Comparison of ENCODE assay signal across 19 cellular contexts in the genomic region with DNA sequence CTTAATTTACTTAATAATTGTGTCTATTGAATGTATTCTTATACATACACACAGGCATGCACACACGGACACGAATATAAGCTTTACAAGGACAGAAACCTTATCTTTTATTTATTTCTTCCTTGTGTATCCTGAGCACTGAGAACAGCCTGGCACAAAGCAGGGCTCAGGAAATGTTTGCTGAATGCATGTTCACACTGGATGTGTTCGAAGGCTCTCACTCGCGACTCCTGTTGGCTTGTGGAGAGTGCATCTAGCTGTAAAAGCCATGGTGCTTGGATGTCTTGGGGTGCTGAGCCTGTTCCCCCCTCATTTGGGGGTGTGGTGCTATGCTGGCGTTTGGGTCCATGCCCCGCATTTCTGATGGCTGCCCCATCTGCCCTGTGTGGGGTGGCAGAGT.
DNase-seq lines count a peak whose midpoint lies in the region; FAIRE-seq and TF ChIP-seq lines count a peak whose summit lies in the region.
"Had no signal": no experiment of that assay in that cellular context is flagged by ENCODE, and none has a peak within 500 bp of the region (broad histone marks: within the 10 kb centered on the region; RNA-seq: fewer than 3 reads in every experiment).

No MANE protein-coding gene starts in this region.

- H2AFZ ChIP-seq in H1 (ENCODE audit: low read length): no peak overlapping the region

- peaks cover 62 to 84% (median 74%) of the 10 kb centered on the region in 10 experiments for H3K4me1 ChIP-seq in BLaER1 treated with 17β-estradiol and CSF1 and Interleukin-3, amounts not matched to agents 10 nM and 100 nM
- H3K4me1 ChIP-seq in H1 (replicated peaks in 1 of 4; ENCODE audit: control insufficient read depth in 3 of 4, insufficient read depth in 4 of 4, low read length in 3 of 4): peaks cover 16 to 55% (median 34%) of the 10 kb centered on the region in 4 experiments
- peaks cover 59 to 93% (median 86%) of the 10 kb centered on the region in 4 donors for H3K4me1 ChIP-seq in stomach

- H3K14ac ChIP-seq in H1 (ENCODE audit: insufficient read length): no peak overlapping the region

- FAIRE-seq in H1 (lab: Jason Lieb, UNC): no peak
- FAIRE-seq: D721Med, K562 had no signal

- H3K27me3 ChIP-seq in BLaER1 treated with 17β-estradiol and CSF1 and Interleukin-3, amounts not matched to agents 10 nM and 100 nM: no peaks in the 10 kb centered on the region
- H3K27me3 ChIP-seq in H1 (replicated peaks in 1 of 4; ENCODE audit: control insufficient read depth in 3 of 4, extremely low read depth in 1 of 4, insufficient read depth in 3 of 4, low read length in 3 of 4): no peaks in the 10 kb centered on the region
- H3K27me3 ChIP-seq in stomach: no peaks in the 10 kb centered on the region
- H3K27me3 ChIP-seq: BLaER1, SJSA1 had no signal

- no peak overlapping the region for H3K4ac ChIP-seq in H1 (replicated peaks; ENCODE audit: insufficient read length, low read depth, low read length)

- no peak overlapping the region for H4K5ac ChIP-seq in H1 (ENCODE audit: insufficient read length, low read depth, low read length)

- no peak overlapping the region for H2BK120ac ChIP-seq in H1 (replicated peaks; ENCODE audit: low read depth, low read length)

- H3K79me2 ChIP-seq in H1 (ENCODE audit: control insufficient read depth in 1 of 2, insufficient read depth in 2 of 2, low read length in 2 of 2): peaks cover 7 to 83% of the 10 kb centered on the region in 2 experiments; a peak in 3 of 4 replicates

- H3K9ac ChIP-seq in BLaER1 treated with 17β-estradiol and CSF1 and Interleukin-3, amounts not matched to agents 10 nM and 100 nM: no peak overlapping the region
- no peak overlapping the region for H3K9ac ChIP-seq in H1 (replicated peaks in 1 of 4; ENCODE audit: extremely low read depth in 1 of 4, low read depth in 3 of 4, low read length in 3 of 4)
- H3K9ac ChIP-seq: BLaER1 had no signal

- peaks cover 29% of the 10 kb centered on the region for H3K79me1 ChIP-seq in H1 (ENCODE audit: low read depth, low read length)

- no peak overlapping the region for H4K91ac ChIP-seq in H1 (replicated peaks; ENCODE audit: insufficient read length, low read length)

- H3K36me3 ChIP-seq in BLaER1 treated with 17β-estradiol and CSF1 and Interleukin-3, amounts not matched to agents 10 nM and 100 nM: peaks cover 0 to 17% (median 9%) of the 10 kb centered on the region in 11 experiments; a peak in 7 of 22 replicates
- H3K36me3 ChIP-seq in H1 (ENCODE audit: control insufficient read depth in 2 of 4, insufficient read depth in 4 of 4, low read length in 3 of 4): no peaks in the 10 kb centered on the region
- no peaks in the 10 kb centered on the region for H3K36me3 ChIP-seq in stomach
- H3K36me3 ChIP-seq: SJSA1 had no signal

- H3K4me3 ChIP-seq in BLaER1 treated with 17β-estradiol and CSF1 and Interleukin-3, amounts not matched to agents 10 nM and 100 nM: no peak overlapping the region
- H3K4me3 ChIP-seq in LNCaP clone FGC (ENCODE audit: low read depth, low read length): peak overlapping the region; percentile 21; the same call in 1 of the 2 replicates
- no peak overlapping the region for H3K4me3 ChIP-seq in H1 (ENCODE audit: extremely low read depth in 1 of 4, insufficient read depth in 2 of 4, low read depth in 3 of 4, low read length in 4 of 4)
- no peak overlapping the region for H3K4me3 ChIP-seq in stomach
- H3K4me3 ChIP-seq: BLaER1, K562, SJSA1 had no signal

- TF ChIP-seq EP300 in H1 (IDR thresholded peaks at IDR 0.05; ENCODE audit: borderline replicate concordance in 1 of 2, low read depth in 2 of 2, low read length in 2 of 2): no peak
- TF ChIP-seq EP300 in stomach (IDR thresholded peaks at IDR 0.05): no peak

- H2BK12ac ChIP-seq in H1 (ENCODE audit: low read depth, low read length): peak overlapping the region; percentile 56; the same call in 1 of the 2 replicates

- H2BK20ac ChIP-seq in H1 (ENCODE audit: low read length): peak overlapping the region; percentile 63; the same call in 1 of the 2 replicates

- H2BK5ac ChIP-seq in H1 (ENCODE audit: low read depth, low read length): no peak overlapping the region

- H3K9me3 ChIP-seq in BLaER1 treated with 17β-estradiol and CSF1 and Interleukin-3, amounts not matched to agents 10 nM and 100 nM (replicated peaks in 1 of 11): no peaks in the 10 kb centered on the region
- H3K9me3 ChIP-seq in H1 (ENCODE audit: insufficient read depth in 2 of 2, low read depth in 1 of 2, low read length in 1 of 2): no peaks in the 10 kb centered on the region
- H3K9me3 ChIP-seq in stomach: no peaks in the 10 kb centered on the region
- H3K9me3 ChIP-seq: BLaER1, SJSA1 had no signal

- no peak overlapping the region for H3K56ac ChIP-seq in H1 (replicated peaks; ENCODE audit: insufficient read length, low read depth, low read length)

- TF ChIP-seq POLR2A in H1 (IDR thresholded peaks at IDR 0.05; ENCODE audit: control extremely low read depth in 1 of 2, low read depth in 2 of 2, low read length in 2 of 2): no peak
- TF ChIP-seq POLR2A in stomach (IDR thresholded peaks at IDR 0.05): no peak

- no peaks in the 10 kb centered on the region for H3K23me2 ChIP-seq in H1 (ENCODE audit: low read depth, low read length)

- H3K4me2 ChIP-seq in BLaER1 treated with 17β-estradiol and CSF1 and Interleukin-3, amounts not matched to agents 10 nM and 100 nM: peak overlapping the region in 6 of 11 experiments; percentile 3 to 88 (median 55); a peak in 3 of 22 replicates
- peak overlapping the region; percentile 6 to 42; a peak in 1 of 4 replicates for H3K4me2 ChIP-seq in H1 (ENCODE audit: insufficient read depth in 1 of 2, low read depth in 2 of 2, low read length in 2 of 2)
- H3K4me2 ChIP-seq: BLaER1 had no signal

- POLR2A ChIA-PET in H1 (lab: Charles Lee; ENCODE audit: partially characterized antibody): interaction anchor here (0.7 to 1.4 kb wide), 2 partner anchors 9 to 11 kb away, joined by 3 read pairs; no protein-coding TSS in a partner anchor

- TF ChIP-seq CTCF in LNCaP clone FGC (IDR thresholded peaks at IDR 0.05; ENCODE audit: control insufficient read depth, extremely low read depth, insufficient read depth) (peak; percentile 32; the same call in 1 of the 2 replicates), H1 (IDR thresholded peaks at IDR 0.05; ENCODE audit: control extremely low read depth in 1 of 3, insufficient read depth in 1 of 3, low read depth in 1 of 3, low read length in 3 of 3) (no peak), stomach (IDR thresholded peaks at IDR 0.05) (peak in 1 of 7 experiments; percentile 8), GM10266 (IDR thresholded peaks at IDR 0.05; ENCODE audit: control insufficient read depth, insufficient read depth, low read depth, missing control alignments) (no peak)

- H2BK15ac ChIP-seq in H1 (ENCODE audit: low read length): no peak overlapping the region

- intact Hi-C loops in stomach (cut with DNase I; ENCODE audit: low total_unique reads): no loop called here

- WGBS in H1 (ENCODE audit: extremely low coverage in 1 of 2, insufficient coverage in 1 of 2, insufficient read length in 1 of 2, insufficient replicate concordance in 2 of 2, low coverage in 1 of 2, low lambda C conversion rate in 2 of 2, missing lambda C conversion rate in 1 of 2), 2 experiments: 72% methylated on average over 7 of the region's 7 CpGs; no CpG with 5 or more reads in 1 of the 2 experiments
- 37 to 61% (median 46%) methylated on average over 7 of the region's 7 CpGs for WGBS in stomach, 5 donors

- no peak overlapping the region for H3K23ac ChIP-seq in H1 (ENCODE audit: insufficient read length)

- DNase-seq in LNCaP clone FGC (ENCODE audit: low read depth) (no peak), H1 (ENCODE audit: low read depth in 1 of 2, low spot score in 2 of 2) (no peak), stomach (peak; percentile 53), NOMO-1 (lab: John Stamatoyannopoulos, UW; ENCODE audit: unreplicated experiment in 2 of 2) (no peak), GM10266 (ENCODE audit: extremely low spot score) (no peak)
- no peak for DNase-seq in activated naive CD4-positive, alpha-beta T cell treated with anti-CD3 and anti-CD28 coated beads, Interleukin-2, amount 50 U/mL, for 16 hours
- DNase-seq: CD8-positive, alpha-beta memory T cell; DMS79 treated with DMSO at 0.1 percent for 48 hours; GOT3; NCI-H1105; NCI-H1694; NCI-H2081 treated with DMSO at 0.1 percent for 48 hours; NCI-H748 treated with DMSO at 0.1 percent for 48 hours; PC-3 had no signal

- H4K8ac ChIP-seq in H1 (ENCODE audit: extremely low read depth, insufficient read depth, low read length): no peak overlapping the region

- H3K18ac ChIP-seq in H1 (ENCODE audit: extremely low read depth, low read length): no peak overlapping the region

- H4K20me1 ChIP-seq in BLaER1 treated with 17β-estradiol and CSF1 and Interleukin-3, amounts not matched to agents 10 nM and 100 nM: peaks cover 74 to 100% (median 99%) of the 10 kb centered on the region in 11 experiments
- peaks cover 31 to 37% of the 10 kb centered on the region in 2 experiments for H4K20me1 ChIP-seq in H1 (replicated peaks in 1 of 2; ENCODE audit: control insufficient read depth in 1 of 2, insufficient read depth in 2 of 2, low read length in 2 of 2)

- no peak overlapping the region for H3K27ac ChIP-seq in BLaER1 treated with 17β-estradiol and CSF1 and Interleukin-3, amounts not matched to agents 10 nM and 100 nM
- H3K27ac ChIP-seq in H1 (ENCODE audit: low read depth, low read length): no peak overlapping the region
- peak overlapping the region; percentile 4 to 61 (median 48) for H3K27ac ChIP-seq in stomach
- H3K27ac ChIP-seq: BLaER1, SJSA1 had no signal

- CTCF ChIA-PET in H1 (lab: Charles Lee; ENCODE audit: partially characterized antibody): interaction anchor here (0.8 to 5.2 kb wide), 10 partner anchors 9 to 137 kb away, joined by 3 to 36 read pairs (median 5); no protein-coding TSS in a partner anchor

- no peak for TF ChIP-seq RAD21 in H1 (IDR thresholded peaks at IDR 0.05 in 1 of 2, conservative IDR thresholded peaks at IDR 0.05 in 1 of 2; ENCODE audit: low read depth in 2 of 2, low read length in 2 of 2)

- H2AK5ac ChIP-seq in H1 (ENCODE audit: low read depth, low read length): no peak overlapping the region

TF ChIP-seq in H1, 55 proteins besides CTCF, POLR2A, EP300 and RAD21:
- no peak for TF ChIP-seq YY1 (IDR thresholded peaks at IDR 0.05; ENCODE audit: low read depth, low read length)
- TF ChIP-seq TBP (IDR thresholded peaks at IDR 0.05; ENCODE audit: low read depth, low read length): no peak
- no peak for TF ChIP-seq CBX8 (IDR thresholded peaks at IDR 0.05; ENCODE audit: borderline replicate concordance, low read depth, low read length)

Comparison
In these comparisons a context has a peak if more than half of its experiments do, and no peak if none do; other contexts are left out.
1. H3K27ac ChIP-seq: peak in stomach (5 of 5); none in BLaER1 treated with 17β-estradiol and CSF1 and Interleukin-3, amounts not matched to agents 10 nM and 100 nM (0 of 11) and H1 (single experiment).